In genomic region chr3:56132762-56133161, GRCh38 we compare ENCODE assay signal across 18 cellular contexts.
A peak's percentile ranks its signal among the peaks of the same experiment; 100 is the strongest.
DNase-seq lines count a peak whose midpoint lies in the region; ATAC-seq and TF ChIP-seq lines count a peak whose summit lies in the region.
"Had no signal": no experiment of that assay in that cellular context is flagged by ENCODE, and none has a peak within 500 bp of the region (broad histone marks: within the 10 kb centered on the region; RNA-seq: fewer than 3 reads in every experiment).

No MANE protein-coding gene starts in this region.

- H3K36me3 ChIP-seq in HUES48 (ENCODE audit: control insufficient read depth, insufficient read depth, low read length) (no peaks in the 10 kb centered on the region), SJSA1 (no peaks in the 10 kb centered on the region), hepatocyte (replicated peaks; ENCODE audit: insufficient read depth, low read depth) (no peaks in the 10 kb centered on the region), trophoblast cell (ENCODE audit: control insufficient read depth in 1 of 2, insufficient read depth in 2 of 2, low read length in 2 of 2) (no peaks in the 10 kb centered on the region)
- H3K36me3 ChIP-seq: BLaER1 had no signal

- no peak overlapping the region for H4K91ac ChIP-seq in trophoblast cell (ENCODE audit: low read depth, low read length)

- H3K4me1 ChIP-seq in HUES48 (ENCODE audit: control insufficient read depth, insufficient read depth, low read length) (peaks cover 27% of the 10 kb centered on the region), SJSA1 (replicated peaks) (peaks cover 47% of the 10 kb centered on the region), hepatocyte (ENCODE audit: insufficient read depth) (peaks cover 20% of the 10 kb centered on the region), trophoblast cell (ENCODE audit: control insufficient read depth in 1 of 2, insufficient read depth in 2 of 2, low read length in 2 of 2) (peaks cover 0 to 6% of the 10 kb centered on the region in 2 experiments)
- H3K4me1 ChIP-seq: BLaER1 had no signal

- DNase-seq in SJSA1 (ENCODE audit: low read depth in 1 of 2, low spot score in 2 of 2) (no peak), hepatocyte (ENCODE audit: low spot score) (no peak), trophoblast cell (no peak), HPDE6-E6E7 (ENCODE audit: extremely low spot score) (no peak)
- DNase-seq in activated naive CD4-positive, alpha-beta T cell treated with anti-CD3 and anti-CD28 coated beads, Interleukin-2, amount 10 ng/mL, durations not matched to agents 7 days and 5 days = no peak
- DNase-seq: CD4-positive, alpha-beta memory T cell; NCI-H1417 treated with DMSO at 0.1 percent for 48 hours; NCI-H187 treated with DMSO at 0.1 percent for 48 hours; NCI-H2227 treated with DMSO at 0.1 percent for 48 hours; NCI-H510A treated with DMSO at 0.1 percent for 48 hours had no signal

- no peaks in the 10 kb centered on the region for H3K9me3 Mint-ChIP-seq in activated naive CD4-positive, alpha-beta T cell treated with anti-CD3 and anti-CD28 coated beads, Interleukin-2, amount 10 ng/mL, durations not matched to agents 7 days and 5 days

- no peak overlapping the region for H2BK5ac ChIP-seq in trophoblast cell (ENCODE audit: low read depth, low read length, poor library complexity)

- WGBS in hepatocyte (ENCODE audit: low lambda C conversion rate, missing lambda C conversion rate) = 88% methylated on average over 3 of the region's 3 CpGs
- WGBS in trophoblast cell (ENCODE audit: extremely low coverage, insufficient coverage, insufficient read length) = no CpG with 5 or more reads among the region's 3 CpGs

- no peak overlapping the region for H3K4me3 ChIP-seq in HUES48 (ENCODE audit: low read depth, low read length)
- H3K4me3 ChIP-seq in SJSA1 = no peak overlapping the region
- no peak overlapping the region for H3K4me3 ChIP-seq in hepatocyte
- no peak overlapping the region for H3K4me3 ChIP-seq in trophoblast cell (ENCODE audit: low read depth, low read length)
- H3K4me3 ChIP-seq: BLaER1, GM12878, PC-9 had no signal

- no peaks in the 10 kb centered on the region for H3K4me1 Mint-ChIP-seq in activated naive CD4-positive, alpha-beta T cell treated with anti-CD3 and anti-CD28 coated beads, Interleukin-2, amount 10 ng/mL, durations not matched to agents 7 days and 5 days
- H3K4me1 Mint-ChIP-seq: CD4-positive, alpha-beta memory T cell had no signal

- H3K14ac ChIP-seq in trophoblast cell (ENCODE audit: low read length) = no peak overlapping the region

- no peak overlapping the region for H2AK5ac ChIP-seq in trophoblast cell (ENCODE audit: low read length)

- H2AFZ ChIP-seq in hepatocyte (no peak overlapping the region), trophoblast cell (ENCODE audit: insufficient read depth, low read length, poor library complexity) (no peak overlapping the region)
- H2AFZ ChIP-seq: PC-9 had no signal

- no peak for TF ChIP-seq CTCF in hepatocyte (IDR thresholded peaks at IDR 0.05; ENCODE audit: poor library complexity)

- H3K18ac ChIP-seq in trophoblast cell (ENCODE audit: low read length) = no peak overlapping the region

- H3K4ac ChIP-seq in trophoblast cell (ENCODE audit: low read depth, low read length) = no peak overlapping the region

- peak overlapping the region; percentile 87 for H3K27ac ChIP-seq in HUES48 (ENCODE audit: low read depth, low read length)
- peak overlapping the region; percentile 44; the same call in 1 of the 2 replicates for H3K27ac ChIP-seq in SJSA1
- peak overlapping the region; percentile 11 for H3K27ac ChIP-seq in hepatocyte
- no peak overlapping the region for H3K27ac ChIP-seq in trophoblast cell (ENCODE audit: low read depth, low read length)
- H3K27ac ChIP-seq: BLaER1, KMS-11, PC-9 had no signal

- no peaks in the 10 kb centered on the region for H3K9me2 ChIP-seq in hepatocyte (replicated peaks; ENCODE audit: insufficient read depth)

- CTCF ChIA-PET in activated naive CD4-positive, alpha-beta T cell treated with anti-CD3 and anti-CD28 coated beads, Interleukin-2, amount 10 ng/mL, durations not matched to agents 7 days and 5 days (lab: Charles Lee) = no interaction called here

- H3K4me3 Mint-ChIP-seq in activated naive CD4-positive, alpha-beta T cell treated with anti-CD3 and anti-CD28 coated beads, Interleukin-2, amount 10 ng/mL, durations not matched to agents 7 days and 5 days = no peak overlapping the region
- H3K4me3 Mint-ChIP-seq: CD4-positive, alpha-beta memory T cell had no signal

- H3K9me3 ChIP-seq in HUES48 (ENCODE audit: control insufficient read depth, insufficient read depth, low read length) = no peaks in the 10 kb centered on the region
- no peaks in the 10 kb centered on the region for H3K9me3 ChIP-seq in SJSA1 (replicated peaks)
- no peaks in the 10 kb centered on the region for H3K9me3 ChIP-seq in hepatocyte (ENCODE audit: low read depth)
- H3K9me3 ChIP-seq in trophoblast cell (ENCODE audit: insufficient read depth, low read depth, low read length) = no peaks in the 10 kb centered on the region
- H3K9me3 ChIP-seq: BLaER1 had no signal

- no peak overlapping the region for H3K9ac ChIP-seq in HUES48 (ENCODE audit: low read depth, low read length)
- no peak overlapping the region for H3K9ac ChIP-seq in trophoblast cell (ENCODE audit: low read length)
- H3K9ac ChIP-seq: BLaER1, KMS-11 had no signal

- no peak overlapping the region for H2BK12ac ChIP-seq in trophoblast cell (ENCODE audit: low read length)

- no peak for ATAC-seq in HG03432 (IDR thresholded peaks at IDR 0.05; ENCODE audit: unreplicated experiment)
- no peak for ATAC-seq in GM18867 (IDR thresholded peaks at IDR 0.05; ENCODE audit: unreplicated experiment)
- ATAC-seq: GM12878, HepG2 had no signal

- H3K79me2 ChIP-seq in hepatocyte (no peaks in the 10 kb centered on the region), trophoblast cell (ENCODE audit: control insufficient read depth, insufficient read depth, low read length, poor library complexity) (no peaks in the 10 kb centered on the region)

- peaks cover 7% of the 10 kb centered on the region for H3K79me1 ChIP-seq in trophoblast cell (ENCODE audit: low read length)

- no peaks in the 10 kb centered on the region for H3K27me3 ChIP-seq in HUES48 (ENCODE audit: control insufficient read depth, insufficient read depth, low read length)
- no peaks in the 10 kb centered on the region for H3K27me3 ChIP-seq in SJSA1 (replicated peaks)
- no peaks in the 10 kb centered on the region for H3K27me3 ChIP-seq in hepatocyte
- no peaks in the 10 kb centered on the region for H3K27me3 ChIP-seq in trophoblast cell (ENCODE audit: insufficient read depth, low read length)
- H3K27me3 ChIP-seq: BLaER1 had no signal

- peak overlapping the region; percentile 46 for H2BK120ac ChIP-seq in trophoblast cell (ENCODE audit: insufficient read depth, low read length, poor library complexity)

- no peak overlapping the region for H4K12ac ChIP-seq in trophoblast cell (ENCODE audit: low read depth, low read length)

- H3K23ac ChIP-seq in trophoblast cell (ENCODE audit: low read length) = no peak overlapping the region

- H3K4me2 ChIP-seq in hepatocyte (no peak overlapping the region), trophoblast cell (ENCODE audit: low read length) (no peak overlapping the region)
- H3K4me2 ChIP-seq: BLaER1, KMS-11 had no signal

- no peaks in the 10 kb centered on the region for H3K27me3 Mint-ChIP-seq in activated naive CD4-positive, alpha-beta T cell treated with anti-CD3 and anti-CD28 coated beads, Interleukin-2, amount 10 ng/mL, durations not matched to agents 7 days and 5 days

- H4K8ac ChIP-seq in trophoblast cell (ENCODE audit: low read depth, low read length) = no peak overlapping the region

- no peaks in the 10 kb centered on the region for H4K20me1 ChIP-seq in hepatocyte (ENCODE audit: insufficient read depth, poor library complexity, severe bottlenecking)
- H4K20me1 ChIP-seq: BLaER1 had no signal

- no peak overlapping the region for H3K27ac Mint-ChIP-seq in activated naive CD4-positive, alpha-beta T cell treated with anti-CD3 and anti-CD28 coated beads, Interleukin-2, amount 10 ng/mL, durations not matched to agents 7 days and 5 days
- H3K27ac Mint-ChIP-seq: CD4-positive, alpha-beta memory T cell had no signal

- H3K36me3 Mint-ChIP-seq in activated naive CD4-positive, alpha-beta T cell treated with anti-CD3 and anti-CD28 coated beads, Interleukin-2, amount 10 ng/mL, durations not matched to agents 7 days and 5 days = no peaks in the 10 kb centered on the region
- H3K36me3 Mint-ChIP-seq: CD4-positive, alpha-beta memory T cell had no signal
